ENCODE assay signal across 10 cellular contexts in genomic region chr10:3777876-3778707, GRCh38. TPM values are rescaled to one million over a fixed set of nuclear protein-coding genes. Genes with fewer than 3 reads are reported as not detected.
DNase-seq lines count a peak whose midpoint lies in the region; ATAC-seq and TF ChIP-seq lines count a peak whose summit lies in the region.
"Had no signal": no experiment of that assay in that cellular context is flagged by ENCODE, and none has a peak within 500 bp of the region (broad histone marks: within the 10 kb centered on the region; RNA-seq: fewer than 3 reads in every experiment).

No MANE protein-coding gene starts in this region.

- no peaks in the 10 kb centered on the region for H3K27me3 Mint-ChIP-seq in activated T-helper 1 cell treated with anti-CD3 and anti-CD28 coated beads, Interleukin-12 subunit alpha, Interleukin-12 subunit beta, Interleukin-2, Interleukin-4 antibody, amounts not matched to agents 30 ng/mL and 10 ng/mL and 1 ng/mL, durations not matched to agents 14 hours and 24 hours and 36 hours (ENCODE audit: insufficient read depth)
- H3K27me3 Mint-ChIP-seq: stimulated activated naive B cell treated with anti-CD40 and anti-IgM and Interleukin-4, amounts not matched to agents 10 μg/mL and 1 μg/mL and 100 μg/mL, for 72 hours had no signal

- H3K9me3 ChIP-seq in GM23248 (ENCODE audit: low read depth) (no peaks in the 10 kb centered on the region), fibroblast of lung (ENCODE audit: control insufficient read depth, insufficient read depth, low read depth, low read length) (no peaks in the 10 kb centered on the region), mucosa of descending colon (no peaks in the 10 kb centered on the region)

- peaks cover 56% of the 10 kb centered on the region for H3K4me1 ChIP-seq in GM23248 (ENCODE audit: insufficient read depth)
- peaks cover 23% of the 10 kb centered on the region for H3K4me1 ChIP-seq in fibroblast of lung (ENCODE audit: control insufficient read depth, extremely low read depth, insufficient read depth, low read length)
- H3K4me1 ChIP-seq in mucosa of descending colon (ENCODE audit: low read depth) = peaks cover 56% of the 10 kb centered on the region

- H3K4me2 ChIP-seq in GM23248 (ENCODE audit: unreplicated experiment) (peak overlapping the region; percentile 94), fibroblast of lung (ENCODE audit: extremely low read depth, insufficient read depth, low read length) (peak overlapping the region; percentile 100)

- H3K79me2 ChIP-seq in GM23248 (ENCODE audit: insufficient read depth) = peaks cover 54% of the 10 kb centered on the region
- H3K79me2 ChIP-seq in fibroblast of lung (ENCODE audit: control insufficient read depth, insufficient read depth, low read length) = peaks cover 52% of the 10 kb centered on the region

- H3K9ac ChIP-seq in GM23248 (peak overlapping the region; percentile 100), fibroblast of lung (ENCODE audit: insufficient read depth, low read length) (no peak overlapping the region)

- in situ Hi-C loops in GM23248 (cut with MboI) = loop anchor here (10.0 to 25.0 kb wide), 2 partner anchors 533 to 984 kb away; no protein-coding TSS in a partner anchor

- H3K36me3 Mint-ChIP-seq in activated T-helper 1 cell treated with anti-CD3 and anti-CD28 coated beads, Interleukin-12 subunit alpha, Interleukin-12 subunit beta, Interleukin-2, Interleukin-4 antibody, amounts not matched to agents 30 ng/mL and 10 ng/mL and 1 ng/mL, durations not matched to agents 14 hours and 24 hours and 36 hours (ENCODE audit: low read depth) = peaks cover 83% of the 10 kb centered on the region

- H3K27me3 ChIP-seq in GM23248 (replicated peaks; ENCODE audit: insufficient read depth) = no peaks in the 10 kb centered on the region
- no peaks in the 10 kb centered on the region for H3K27me3 ChIP-seq in fibroblast of lung (ENCODE audit: control insufficient read depth, insufficient read depth, low read length)

- no peak for ATAC-seq in GM19467 (IDR thresholded peaks at IDR 0.05; ENCODE audit: unreplicated experiment)
- ATAC-seq in mucosa of descending colon = no peak
- no peak for ATAC-seq in HG02938 (IDR thresholded peaks at IDR 0.05; ENCODE audit: unreplicated experiment)
- ATAC-seq: stimulated activated naive B cell treated with anti-CD40 and anti-IgM and Interleukin-4, amounts not matched to agents 10 μg/mL and 1 μg/mL and 100 μg/mL, for 72 hours had no signal

- TF ChIP-seq CTCF in fibroblast of lung (conservative IDR thresholded peaks at IDR 0.05 in 1 of 2, IDR thresholded peaks at IDR 0.05 in 1 of 2; ENCODE audit: low read depth in 1 of 2, low read length in 2 of 2) (no peak), mucosa of descending colon (IDR thresholded peaks at IDR 0.05) (no peak)

- peaks cover 92% of the 10 kb centered on the region for H3K4me1 Mint-ChIP-seq in activated T-helper 1 cell treated with anti-CD3 and anti-CD28 coated beads, Interleukin-12 subunit alpha, Interleukin-12 subunit beta, Interleukin-2, Interleukin-4 antibody, amounts not matched to agents 30 ng/mL and 10 ng/mL and 1 ng/mL, durations not matched to agents 14 hours and 24 hours and 36 hours (ENCODE audit: low read depth)

- no peak overlapping the region for H2AFZ ChIP-seq in GM23248
- no peak overlapping the region for H2AFZ ChIP-seq in fibroblast of lung (ENCODE audit: low read length)

- H3K27ac ChIP-seq in GM23248 = peak overlapping the region; percentile 100
- H3K27ac ChIP-seq in fibroblast of lung (ENCODE audit: insufficient read depth, low read length) = peak overlapping the region; percentile 99

- peaks cover 95% of the 10 kb centered on the region for H3F3A ChIP-seq in GM23248 (ENCODE audit: insufficient read depth)

- H3K36me3 ChIP-seq in GM23248 (ENCODE audit: low read depth) (peaks cover 65% of the 10 kb centered on the region), fibroblast of lung (ENCODE audit: control insufficient read depth, insufficient read depth, low read length) (peaks cover 35% of the 10 kb centered on the region), mucosa of descending colon (ENCODE audit: low read depth) (peaks cover 9% of the 10 kb centered on the region)

- peak overlapping the region; percentile 98 for H3K4me3 ChIP-seq in GM23248
- H3K4me3 ChIP-seq in fibroblast of lung (replicated peaks in 1 of 4; ENCODE audit: control extremely low read depth in 1 of 4, insufficient read depth in 1 of 4, low read depth in 3 of 4, low read length in 4 of 4) = peak overlapping the region in 2 of 4 experiments; percentile 97 to 98
- no peak overlapping the region for H3K4me3 ChIP-seq in mucosa of descending colon

- intact Hi-C loops in activated T-helper 1 cell treated with anti-CD3 and anti-CD28 coated beads, Interleukin-12 subunit alpha, Interleukin-12 subunit beta, Interleukin-2, Interleukin-4 antibody, amounts not matched to agents 30 ng/mL and 10 ng/mL and 1 ng/mL, durations not matched to agents 14 hours and 24 hours and 36 hours (cut with micrococcal nuclease) = loop anchor here (1.0 to 5.0 kb wide), 11 partner anchors 13 to 581 kb away; no protein-coding TSS in a partner anchor
- intact Hi-C loops in mucosa of descending colon (cut with DNase I, micrococcal nuclease) = loop anchor here in 1 of 2 donors (10.0 kb wide), 1 partner anchor 533 kb away; no protein-coding TSS in a partner anchor

- peak overlapping the region; percentile 93 for H3K4me3 Mint-ChIP-seq in activated T-helper 1 cell treated with anti-CD3 and anti-CD28 coated beads, Interleukin-12 subunit alpha, Interleukin-12 subunit beta, Interleukin-2, Interleukin-4 antibody, amounts not matched to agents 30 ng/mL and 10 ng/mL and 1 ng/mL, durations not matched to agents 14 hours and 24 hours and 36 hours

- WGBS in GM23248 (ENCODE audit: low coverage in 1 of 2, low lambda C conversion rate in 2 of 2, missing lambda C conversion rate in 2 of 2), 2 experiments = 35 to 36% methylated on average over 8 of the region's 8 CpGs

- H4K20me1 ChIP-seq in GM23248 (ENCODE audit: insufficient read depth) (0 out of 2 replicates have a peak, but pooled peaks cover 3% of the 10 kb centered on the region), fibroblast of lung (ENCODE audit: control insufficient read depth, extremely low read depth, insufficient read depth, low read length) (peaks cover 5% of the 10 kb centered on the region)

- H3K9me2 ChIP-seq in GM23248 (ENCODE audit: insufficient read depth) = no peaks in the 10 kb centered on the region

- H3K9me3 Mint-ChIP-seq in activated T-helper 1 cell treated with anti-CD3 and anti-CD28 coated beads, Interleukin-12 subunit alpha, Interleukin-12 subunit beta, Interleukin-2, Interleukin-4 antibody, amounts not matched to agents 30 ng/mL and 10 ng/mL and 1 ng/mL, durations not matched to agents 14 hours and 24 hours and 36 hours = no peaks in the 10 kb centered on the region
- H3K9me3 Mint-ChIP-seq: stimulated activated naive B cell treated with anti-CD40 and anti-IgM and Interleukin-4, amounts not matched to agents 10 μg/mL and 1 μg/mL and 100 μg/mL, for 72 hours had no signal

- H3K27ac Mint-ChIP-seq in activated T-helper 1 cell treated with anti-CD3 and anti-CD28 coated beads, Interleukin-12 subunit alpha, Interleukin-12 subunit beta, Interleukin-2, Interleukin-4 antibody, amounts not matched to agents 30 ng/mL and 10 ng/mL and 1 ng/mL, durations not matched to agents 14 hours and 24 hours and 36 hours = peak overlapping the region; percentile 82

- peak; percentile 29 for DNase-seq in GM23248
- no peak for DNase-seq in activated T-helper 1 cell treated with anti-CD3 and anti-CD28 coated beads, Interleukin-12 subunit alpha, Interleukin-12 subunit beta, Interleukin-2, Interleukin-4 antibody, amounts not matched to agents 30 ng/mL and 10 ng/mL and 1 ng/mL, durations not matched to agents 14 hours and 24 hours and 36 hours (ENCODE audit: low spot score)
- DNase-seq in fibroblast of lung (ENCODE audit: low read depth in 2 of 2) = peak in 1 of 2 donors; percentile 39
- DNase-seq in renal cortical epithelial cell (ENCODE audit: low read depth) = peak; percentile 40
- no peak for DNase-seq in mucosa of descending colon
- no peak for DNase-seq in mucosa of gallbladder (ENCODE audit: low spot score)
- DNase-seq: NCI-H2227 treated with DMSO at 0.1 percent for 48 hours; stimulated activated naive B cell treated with anti-CD40 and anti-IgM and Interleukin-4, amounts not matched to agents 10 μg/mL and 1 μg/mL and 100 μg/mL, for 72 hours had no signal

RNA-seq across cellular contexts. Expression of gene KLF6, which starts 6.9 kb away (rescaled TPM):
- 49.8 and 58.9 TPM in 2 replicates for total RNA-seq in GM23248 (2014; rRNA removed; shearing (Covaris generic))
- 264 and 279 TPM in 2 replicates for polyA plus RNA-seq in GM23248 (2016; fragmentation: Nextera tagmentation; extraction: Ambion mirVana)
- 110 and 113 TPM in 2 replicates for total RNA-seq in activated T-helper 1 cell treated with anti-CD3 and anti-CD28 coated beads, Interleukin-12 subunit alpha, Interleukin-12 subunit beta, Interleukin-2, Interleukin-4 antibody, amounts not matched to agents 30 ng/mL and 10 ng/mL and 1 ng/mL, durations not matched to agents 14 hours and 24 hours and 36 hours
- 39.0 and 96.1 TPM in 2 replicates for total RNA-seq in fibroblast of lung
- 105 and 140 TPM in 2 replicates for polyA plus RNA-seq in fibroblast of lung
- 81.6 and 107 TPM in 2 replicates for polyA plus RNA-seq in fibroblast of lung (2012)
- 181 and 546 TPM in 2 replicates for polyA minus RNA-seq in fibroblast of lung (ENCODE audit: low replicate concordance)
- 112 and 126 TPM in 2 replicates for total RNA-seq in renal cortical epithelial cell
- 100 to 1,000 TPM; 270 to 371 (median 331) TPM for total RNA-seq in mucosa of descending colon
- 165 TPM for total RNA-seq in mucosa of gallbladder

Comparison
In these comparisons a context has a peak if more than half of its experiments do, and no peak if none do; other contexts are left out.
1. DNase-seq: peak in GM23248 (single experiment) and renal cortical epithelial cell (single experiment); none in activated T-helper 1 cell treated with anti-CD3 and anti-CD28 coated beads, Interleukin-12 subunit alpha, Interleukin-12 subunit beta, Interleukin-2, Interleukin-4 antibody, amounts not matched to agents 30 ng/mL and 10 ng/mL and 1 ng/mL, durations not matched to agents 14 hours and 24 hours and 36 hours (single experiment), mucosa of descending colon (0 of 3) and mucosa of gallbladder (single experiment).